ENCODE assay signal across 13 cellular contexts in the genomic region with DNA sequence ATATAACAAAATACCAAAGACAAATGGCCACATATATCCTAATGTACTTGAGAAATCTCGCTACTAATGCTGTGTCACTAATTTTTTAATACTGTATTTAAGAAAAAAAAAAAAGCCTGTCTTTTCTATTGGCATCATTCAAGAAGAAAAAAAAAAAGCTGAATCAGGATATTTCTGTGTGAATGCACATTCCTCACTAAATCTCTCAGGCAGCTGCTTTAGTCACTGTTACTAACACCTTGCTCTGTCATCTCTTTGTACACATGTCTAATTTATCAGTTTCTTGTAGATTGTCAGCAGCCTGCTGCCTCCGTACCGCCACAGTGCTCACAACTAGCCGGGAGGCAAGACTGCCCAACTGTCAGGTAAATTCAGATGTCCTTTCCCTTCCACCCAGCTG.
"Had no signal": no experiment of that assay in that cellular context is flagged by ENCODE, and none has a peak within 500 bp of the region (broad histone marks: within the 10 kb centered on the region; RNA-seq: fewer than 3 reads in every experiment).

No MANE protein-coding gene starts in this region.

- H3K4me3 ChIP-seq: adrenal gland, body of pancreas, esophagus squamous epithelium had no signal

- H3K36me3 ChIP-seq: adrenal gland, esophagus squamous epithelium had no signal

- H3K27ac Mint-ChIP-seq: dendritic cell treated with granulocyte-macrophage colony-stimulating factor and Interleukin-4, amounts not matched to agents 40 ng/mL and 50 ng/mL, for 4 days had no signal

- H3K27me3 Mint-ChIP-seq: dendritic cell treated with granulocyte-macrophage colony-stimulating factor and Interleukin-4, amounts not matched to agents 40 ng/mL and 50 ng/mL, for 4 days had no signal

- H3K9me3 ChIP-seq: adrenal gland, body of pancreas, esophagus squamous epithelium had no signal

- H3K4me1 ChIP-seq: adrenal gland, esophagus squamous epithelium had no signal

- H3K27ac ChIP-seq: adrenal gland, esophagus squamous epithelium had no signal

- H3K4me3 Mint-ChIP-seq: dendritic cell treated with granulocyte-macrophage colony-stimulating factor and Interleukin-4, amounts not matched to agents 40 ng/mL and 50 ng/mL, for 4 days had no signal

- H3K27me3 ChIP-seq: adrenal gland, body of pancreas, esophagus squamous epithelium had no signal

- H3K9me3 Mint-ChIP-seq: dendritic cell treated with granulocyte-macrophage colony-stimulating factor and Interleukin-4, amounts not matched to agents 40 ng/mL and 50 ng/mL, for 4 days had no signal

- ATAC-seq: activated CD4-positive, CD25-positive, alpha-beta regulatory T cell treated with anti-CD3 and anti-CD28 coated beads, Interleukin-2, amount 50 U/mL, for 24 hours; sciatic nerve had no signal

- DNase-seq: activated naive CD4-positive, alpha-beta T cell treated with anti-CD3 and anti-CD28 coated beads, Interleukin-2, amount 50 U/mL, for 16 hours; activated T-cell treated with anti-CD3 and anti-CD28 coated beads, Interleukin-2, amount 50 U/mL, for 1 hour; adrenal gland; body of pancreas; cerebellar nuclear complex; esophagus squamous epithelium; foreskin fibroblast; stimulated activated CD4-positive, alpha-beta T cell treated with anti-CD3 and anti-CD28 coated beads, Interleukin-2, amount 100 ng/mL, for 24 hours; stimulated activated naive CD4-positive, alpha-beta T cell treated with Interleukin-2 at 50 U/mL for 16 hours; T-helper 2 cell had no signal
